ENCODE assay signal across 19 cellular contexts in genomic region chr10:36899652-36900051, GRCh38.
"Had no signal": no experiment of that assay in that cellular context is flagged by ENCODE, and none has a peak within 500 bp of the region (broad histone marks: within the 10 kb centered on the region; RNA-seq: fewer than 3 reads in every experiment).

No MANE protein-coding gene starts in this region.

- H3K4me3 ChIP-seq: hepatocyte, left ventricle myocardium inferior, lower lobe of right lung, neural progenitor cell, ovary, right atrium auricular region, sigmoid colon, skin epidermis, vagina had no signal

- H3K36me3 Mint-ChIP-seq: memory B cell, neural progenitor cell, type B pancreatic cell had no signal

- H3K4me1 ChIP-seq: left ventricle myocardium inferior, lower lobe of right lung, neural progenitor cell, right atrium auricular region, sigmoid colon, vagina had no signal

- ATAC-seq: left cardiac atrium; natural killer cell treated with Interleukin-12 subunit alpha and Interleukin-12 subunit beta and Interleukin-15 and Interleukin-18, amount 100 ng/mL, for 72 hours had no signal

- H3K9ac ChIP-seq: neural progenitor cell had no signal

- H3K27me3 Mint-ChIP-seq: natural killer cell treated with Interleukin-12 subunit alpha and Interleukin-12 subunit beta and Interleukin-15 and Interleukin-18, amount 100 ng/mL, for 72 hours; type B pancreatic cell had no signal

- H3K36me3 ChIP-seq: left ventricle myocardium inferior, lower lobe of right lung, neural progenitor cell, ovary, right atrium auricular region, sigmoid colon, vagina had no signal

- H3K9me3 ChIP-seq: left ventricle myocardium inferior, lower lobe of right lung, ovary, right atrium auricular region, sigmoid colon, vagina had no signal

- H3K27ac ChIP-seq: hepatocyte, left ventricle myocardium inferior, lower lobe of right lung, neural progenitor cell, ovary, right atrium auricular region, sigmoid colon, skin epidermis, vagina had no signal

- H3K4me1 Mint-ChIP-seq: memory B cell, mesothelial cell of epicardium, neural progenitor cell had no signal

- H3K79me2 ChIP-seq: hepatocyte had no signal

- H3K27me3 ChIP-seq: hepatocyte, neural progenitor cell, ovary, right atrium auricular region, sigmoid colon, vagina had no signal

- DNase-seq: effector CD4-positive, alpha-beta T cell; foreskin melanocyte; kidney; left ventricle myocardium inferior; lower lobe of right lung; ovary; sigmoid colon; stimulated activated CD4-positive, alpha-beta T cell treated with anti-CD3 and anti-CD28 coated beads, Interleukin-12 subunit alpha, Interleukin-12 subunit beta, amount 100 ng/mL, for 4 hours; stimulated activated naive CD4-positive, alpha-beta T cell treated with Interleukin-2 at 50 U/mL for 16 hours had no signal

- FAIRE-seq: kidney had no signal

- H2AFZ ChIP-seq: hepatocyte, neural progenitor cell had no signal

- H3K4me2 ChIP-seq: hepatocyte, neural progenitor cell had no signal

- H3K4me3 Mint-ChIP-seq: memory B cell; mesothelial cell of epicardium; natural killer cell treated with Interleukin-12 subunit alpha and Interleukin-12 subunit beta and Interleukin-15 and Interleukin-18, amount 100 ng/mL, for 72 hours; neural progenitor cell; type B pancreatic cell had no signal

- H3K27ac Mint-ChIP-seq: memory B cell; mesothelial cell of epicardium; natural killer cell treated with Interleukin-12 subunit alpha and Interleukin-12 subunit beta and Interleukin-15 and Interleukin-18, amount 100 ng/mL, for 72 hours; neural progenitor cell; type B pancreatic cell had no signal
